Comparison of ENCODE assay signal across 6 cellular contexts in the genomic region with DNA sequence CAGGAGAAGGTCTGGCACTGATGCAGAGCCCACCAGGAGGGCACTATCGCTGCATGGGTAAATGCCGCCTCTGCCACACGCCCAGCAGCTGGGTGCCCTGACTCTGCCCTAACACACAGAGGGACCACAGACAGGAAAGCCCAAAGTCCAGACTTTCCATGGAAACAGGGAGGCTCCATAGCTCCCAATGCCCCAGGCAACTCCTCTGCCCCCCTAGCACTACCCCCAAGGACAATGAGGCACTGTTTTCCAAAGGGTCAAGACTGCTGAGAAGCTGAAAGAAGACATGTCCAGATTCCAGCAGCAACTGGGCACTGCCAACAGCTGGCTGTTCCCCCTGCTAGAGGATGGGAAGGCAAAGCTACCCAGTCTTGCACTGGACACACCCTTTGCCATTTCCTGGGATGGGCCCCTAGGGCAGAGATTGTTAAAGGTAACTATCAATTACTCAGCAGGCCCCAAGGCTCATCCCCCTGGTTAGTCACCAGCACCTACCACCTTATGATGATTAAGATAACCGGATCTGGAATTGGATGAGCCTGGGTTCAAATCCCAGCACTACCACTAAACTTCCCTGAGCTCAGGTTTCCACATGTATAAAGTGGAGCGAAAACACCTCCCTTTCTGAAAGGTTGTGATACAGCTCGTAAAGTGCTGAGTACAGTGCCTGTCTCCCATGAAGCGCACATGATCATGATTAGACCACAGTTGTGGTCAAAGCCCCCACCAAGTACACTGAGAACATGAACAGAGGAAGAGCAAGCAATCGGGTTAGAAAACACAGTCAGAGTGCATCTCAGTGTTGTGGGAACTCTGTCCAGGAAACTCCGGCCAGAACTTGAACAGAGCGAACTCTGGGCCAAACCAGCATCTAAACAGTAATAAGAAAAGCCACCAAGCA.
A peak's percentile ranks its signal among the peaks of the same experiment; 100 is the strongest.
DNase-seq lines count a peak whose midpoint lies in the region; ATAC-seq lines count a peak whose summit lies in the region.

No MANE protein-coding gene starts in this region.

- H3K27ac ChIP-seq in subcutaneous abdominal adipose tissue (ENCODE audit: low read depth, low read length): peak overlapping the region; percentile 90

- peaks cover 18 to 83% (median 70%) of the 10 kb centered on the region in 5 donors for H3K4me1 ChIP-seq in subcutaneous abdominal adipose tissue (ENCODE audit: control insufficient read depth in 5 of 5, insufficient read depth in 5 of 5, low read length in 5 of 5)

- H3K4me3 ChIP-seq in subcutaneous abdominal adipose tissue (ENCODE audit: low read depth in 1 of 5, low read length in 5 of 5): peak overlapping the region; percentile 71 to 85 (median 81)

- peak overlapping the region in 4 of 5 donors; percentile 57 to 91 (median 68) for H3K9ac ChIP-seq in subcutaneous abdominal adipose tissue (ENCODE audit: low read length in 5 of 5)

- ATAC-seq in HG03571 (IDR thresholded peaks at IDR 0.05; ENCODE audit: unreplicated experiment): no peak

- DNase-seq in SW 1271 (lab: John Stamatoyannopoulos, UW) (peak; percentile 66 to 83), fibroblast of peridontal ligament (ENCODE audit: extremely low read depth) (peak; percentile 36), SHP77 treated with DMSO at 0.1 percent for 48 hours (lab: John Stamatoyannopoulos, UW) (no peak), NCI-H345 treated with DMSO at 0.1 percent for 48 hours (lab: John Stamatoyannopoulos, UW; ENCODE audit: unreplicated experiment) (no peak)

- no peaks in the 10 kb centered on the region for H3K27me3 ChIP-seq in subcutaneous abdominal adipose tissue (ENCODE audit: control insufficient read depth in 5 of 5, insufficient read depth in 4 of 5, low read length in 5 of 5)

- no peaks in the 10 kb centered on the region for H3K9me3 ChIP-seq in subcutaneous abdominal adipose tissue (ENCODE audit: control insufficient read depth in 5 of 5, low read length in 5 of 5)

- no peaks in the 10 kb centered on the region for H3K36me3 ChIP-seq in subcutaneous abdominal adipose tissue (ENCODE audit: control insufficient read depth in 5 of 5, insufficient read depth in 5 of 5, low read length in 5 of 5)

Comparison
In these comparisons a context has a peak if more than half of its experiments do, and no peak if none do; other contexts are left out.
1. DNase-seq: peak in SW 1271 (2 of 2) and fibroblast of peridontal ligament (single experiment); none in SHP77 treated with DMSO at 0.1 percent for 48 hours (single experiment) and NCI-H345 treated with DMSO at 0.1 percent for 48 hours (single experiment).